In genomic region chr1:5311147-5311546, GRCh38 we compare ENCODE assay signal across 16 cellular contexts.
"Had no signal": no experiment of that assay in that cellular context is flagged by ENCODE, and none has a peak within 500 bp of the region (broad histone marks: within the 10 kb centered on the region; RNA-seq: fewer than 3 reads in every experiment).

No MANE protein-coding gene starts in this region.

- H3K79me2 ChIP-seq: parathyroid adenoma had no signal

- ATAC-seq: left ventricle myocardium superior; natural killer cell; right lobe of liver; stimulated activated naive CD8-positive, alpha-beta T cell treated with anti-CD3 and anti-CD28 coated beads, Interleukin-15, amount 100 ng/mL, for 72 hours had no signal

- H3K36me3 ChIP-seq: lower lobe of right lung, right lobe of liver, suprapubic skin had no signal

- H3K4me1 ChIP-seq: lower lobe of right lung, parathyroid adenoma, right lobe of liver, suprapubic skin had no signal

- H3K4me3 ChIP-seq: dorsolateral prefrontal cortex, lower lobe of right lung, right lobe of liver, suprapubic skin had no signal

- DNase-seq: dorsolateral prefrontal cortex; effector CD4-positive, alpha-beta T cell; head of caudate nucleus; left ventricle myocardium superior; lower lobe of right lung; natural killer cell; right lobe of liver; small intestine; stimulated activated CD4-positive, alpha-beta T cell treated with anti-CD3 and anti-CD28 coated beads, Interleukin-15, amount 100 ng/mL, for 24 hours; stimulated activated CD4-positive, alpha-beta T cell treated with anti-CD3 and anti-CD28 coated beads, Interleukin-2, amount 100 ng/mL, for 48 hours; stimulated activated naive CD4-positive, alpha-beta T cell; stimulated activated naive CD8-positive, alpha-beta T cell treated with anti-CD3 and anti-CD28 coated beads, Interleukin-15, amount 100 ng/mL, for 72 hours; trophoblast cell had no signal

- H3K27ac Mint-ChIP-seq: natural killer cell, progenitor cell of endocrine pancreas had no signal

- H3K27me3 Mint-ChIP-seq: stimulated activated naive CD8-positive, alpha-beta T cell treated with anti-CD3 and anti-CD28 coated beads, Interleukin-15, amount 100 ng/mL, for 72 hours had no signal

- H3K36me3 Mint-ChIP-seq: natural killer cell had no signal

- H3K4me3 Mint-ChIP-seq: natural killer cell; stimulated activated naive CD8-positive, alpha-beta T cell treated with anti-CD3 and anti-CD28 coated beads, Interleukin-15, amount 100 ng/mL, for 72 hours had no signal

- H3K27ac ChIP-seq: dorsolateral prefrontal cortex, lower lobe of right lung, parathyroid adenoma, right lobe of liver, suprapubic skin had no signal

- H2AFZ ChIP-seq: parathyroid adenoma had no signal

- H3K27me3 ChIP-seq: right lobe of liver had no signal

- H3K9me3 ChIP-seq: lower lobe of right lung, right lobe of liver, suprapubic skin had no signal

- H3K9me3 Mint-ChIP-seq: natural killer cell; stimulated activated naive CD8-positive, alpha-beta T cell treated with anti-CD3 and anti-CD28 coated beads, Interleukin-15, amount 100 ng/mL, for 72 hours had no signal

- H3K4me1 Mint-ChIP-seq: natural killer cell had no signal

- H3K9ac ChIP-seq: parathyroid adenoma had no signal
